ENCODE assay signal across 22 cellular contexts in genomic region chr2:144922519-144922918, GRCh38.
A peak's percentile ranks its signal among the peaks of the same experiment; 100 is the strongest.
DNase-seq lines count a peak whose midpoint lies in the region; ATAC-seq, FAIRE-seq and TF ChIP-seq lines count a peak whose summit lies in the region.
"Had no signal": no experiment of that assay in that cellular context is flagged by ENCODE, and none has a peak within 500 bp of the region (broad histone marks: within the 10 kb centered on the region; RNA-seq: fewer than 3 reads in every experiment).

No MANE protein-coding gene starts in this region.

- H3K79me2 ChIP-seq in mammary epithelial cell (ENCODE audit: insufficient read depth, low read length) (no peaks in the 10 kb centered on the region), Loucy (ENCODE audit: insufficient read depth, low read length) (no peaks in the 10 kb centered on the region), K562 (ENCODE audit: control insufficient read depth, insufficient read depth, low read length) (no peaks in the 10 kb centered on the region)

- no peaks in the 10 kb centered on the region for H3K36me3 Mint-ChIP-seq in stimulated activated effector memory CD8-positive, alpha-beta T cell treated with anti-CD3 and anti-CD28 coated beads, Interleukin-12 subunit alpha, Interleukin-12 subunit beta, amount 100 ng/mL, for 72 hours
- H3K36me3 Mint-ChIP-seq: CD4-positive, CD25-positive, alpha-beta regulatory T cell had no signal

- H4K20me1 ChIP-seq in mammary epithelial cell (ENCODE audit: insufficient read depth, low read length) (no peaks in the 10 kb centered on the region), Loucy (ENCODE audit: insufficient read depth, low read length, poor library complexity, severe bottlenecking) (no peaks in the 10 kb centered on the region), K562 (replicated peaks; ENCODE audit: control insufficient read depth, insufficient read depth, low read length) (no peaks in the 10 kb centered on the region)

- H3K4me1 ChIP-seq in mammary epithelial cell (ENCODE audit: insufficient read depth, low read length) (no peaks in the 10 kb centered on the region), breast epithelium (no peaks in the 10 kb centered on the region), Loucy (ENCODE audit: insufficient read depth, low read length, poor library complexity, severe bottlenecking) (no peaks in the 10 kb centered on the region), K562 (replicated peaks in 1 of 2; ENCODE audit: control insufficient read depth in 2 of 2, insufficient read depth in 2 of 2, low read length in 2 of 2) (peaks cover 0 to 3% of the 10 kb centered on the region in 2 experiments; a peak in 2 of 5 replicates), left lung (no peaks in the 10 kb centered on the region)
- H3K4me1 ChIP-seq: A549, BE2C had no signal

- H2AFZ ChIP-seq in mammary epithelial cell (ENCODE audit: low read depth, low read length) (peak overlapping the region; percentile 13), Loucy (ENCODE audit: low read length) (peak overlapping the region; percentile 54; the same call in 1 of the 2 replicates), K562 (ENCODE audit: low read depth, low read length) (peak overlapping the region; percentile 47; the same call in 1 of the 2 replicates)

- H3K27ac ChIP-seq in mammary epithelial cell (ENCODE audit: insufficient read depth, low read depth, low read length) (no peak overlapping the region), breast epithelium (no peak overlapping the region), K562 (ENCODE audit: extremely low read depth, low read depth, low read length) (no peak overlapping the region), left lung (no peak overlapping the region)
- H3K27ac ChIP-seq: A549, KMS-11, RWPE1, SJCRH30 had no signal

- no peaks in the 10 kb centered on the region for H3K27me3 ChIP-seq in mammary epithelial cell (ENCODE audit: insufficient read depth, low read length)
- no peaks in the 10 kb centered on the region for H3K27me3 ChIP-seq in breast epithelium
- no peaks in the 10 kb centered on the region for H3K27me3 ChIP-seq in Loucy (ENCODE audit: insufficient read depth, low read length, poor library complexity, severe bottlenecking)
- no peaks in the 10 kb centered on the region for H3K27me3 ChIP-seq in K562 (ENCODE audit: control insufficient read depth in 2 of 2, insufficient read depth in 2 of 2, low read length in 2 of 2)
- no peaks in the 10 kb centered on the region for H3K27me3 ChIP-seq in left lung
- H3K27me3 ChIP-seq: BE2C, SJCRH30 had no signal

- no peak overlapping the region for H3K4me3 Mint-ChIP-seq in stimulated activated effector memory CD8-positive, alpha-beta T cell treated with anti-CD3 and anti-CD28 coated beads, Interleukin-12 subunit alpha, Interleukin-12 subunit beta, amount 100 ng/mL, for 72 hours
- H3K4me3 Mint-ChIP-seq: CD4-positive, CD25-positive, alpha-beta regulatory T cell had no signal

- no TSS peak for BruUV-seq in mammary epithelial cell (replicated peaks; lab: Mats Ljungman, UMichigan)
- BruUV-seq in K562 (replicated peaks; lab: Mats Ljungman, UMichigan) = no TSS peak

- H3K4me3 ChIP-seq in mammary epithelial cell (replicated peaks in 1 of 3; ENCODE audit: insufficient read depth in 1 of 3, low read depth in 2 of 3, low read length in 3 of 3) (no peak overlapping the region), breast epithelium (no peak overlapping the region), Loucy (ENCODE audit: low read length, poor library complexity, severe bottlenecking) (no peak overlapping the region), K562 (no peak overlapping the region), left lung (no peak overlapping the region)
- H3K4me3 ChIP-seq: A549, SJCRH30 had no signal

- peaks cover 13% of the 10 kb centered on the region for H3K4me1 Mint-ChIP-seq in stimulated activated effector memory CD8-positive, alpha-beta T cell treated with anti-CD3 and anti-CD28 coated beads, Interleukin-12 subunit alpha, Interleukin-12 subunit beta, amount 100 ng/mL, for 72 hours
- H3K4me1 Mint-ChIP-seq: CD4-positive, CD25-positive, alpha-beta regulatory T cell had no signal

- TF ChIP-seq POLR2A in breast epithelium (IDR thresholded peaks at IDR 0.05) = no peak
- TF ChIP-seq POLR2A in K562 (conservative IDR thresholded peaks at IDR 0.05) = no peak

- peaks cover 1% of the 10 kb centered on the region for H3K9me3 Mint-ChIP-seq in stimulated activated effector memory CD8-positive, alpha-beta T cell treated with anti-CD3 and anti-CD28 coated beads, Interleukin-12 subunit alpha, Interleukin-12 subunit beta, amount 100 ng/mL, for 72 hours

- TF ChIP-seq CTCF in mammary epithelial cell (conservative IDR thresholded peaks at IDR 0.05 in 1 of 2, IDR thresholded peaks at IDR 0.05 in 1 of 2; ENCODE audit: extremely low read depth in 1 of 2, insufficient read depth in 1 of 2, low read depth in 1 of 2, low read length in 2 of 2) = no peak
- no peak for TF ChIP-seq CTCF in breast epithelium (IDR thresholded peaks at IDR 0.05)
- no peak for TF ChIP-seq CTCF in Loucy (conservative IDR thresholded peaks at IDR 0.05; ENCODE audit: low read length)
- TF ChIP-seq CTCF in K562 (IDR thresholded peaks at IDR 0.05 in 2 of 3, conservative IDR thresholded peaks at IDR 0.05 in 1 of 3; ENCODE audit: insufficient read depth in 2 of 3, low read depth in 1 of 3, low read length in 3 of 3) = no peak
- TF ChIP-seq CTCF in left lung (IDR thresholded peaks at IDR 0.05) = no peak

- in situ Hi-C loops in mammary epithelial cell (cut with MboI; ENCODE audit: low sequenced_read_pairs in 2 of 2) = no loop called here
- in situ Hi-C loops in K562 (cut with MboI) = no loop called here

- H3K4me2 ChIP-seq in mammary epithelial cell (ENCODE audit: insufficient read depth, low read depth, low read length) (no peak overlapping the region), Loucy (ENCODE audit: low read depth, low read length, poor library complexity, severe bottlenecking) (peak overlapping the region; percentile 15), K562 (ENCODE audit: insufficient read depth, low read length) (no peak overlapping the region)
- H3K4me2 ChIP-seq: A549, KMS-11 had no signal

- ATAC-seq in K562 (no peak), left lung (no peak)
- ATAC-seq in stimulated activated effector memory CD8-positive, alpha-beta T cell treated with anti-CD3 and anti-CD28 coated beads, Interleukin-12 subunit alpha, Interleukin-12 subunit beta, amount 100 ng/mL, for 72 hours = peak; percentile 81
- ATAC-seq: A549 had no signal

- H3K9me1 ChIP-seq in K562 (ENCODE audit: control insufficient read depth, insufficient read depth, low read length) = no peaks in the 10 kb centered on the region

- H3K27ac Mint-ChIP-seq in stimulated activated effector memory CD8-positive, alpha-beta T cell treated with anti-CD3 and anti-CD28 coated beads, Interleukin-12 subunit alpha, Interleukin-12 subunit beta, amount 100 ng/mL, for 72 hours = no peak overlapping the region
- H3K27ac Mint-ChIP-seq: CD4-positive, CD25-positive, alpha-beta regulatory T cell had no signal

- POLR2A ChIA-PET in K562 (lab: Yijun Ruan, JAX) = no interaction called here

- 79% methylated on average over 2 of the region's 2 CpGs for WGBS in mammary epithelial cell (ENCODE audit: low coverage, missing lambda C conversion rate)
- WGBS in K562 (ENCODE audit: insufficient coverage, low coverage, missing lambda C conversion rate) = 22% methylated on average over 2 of the region's 2 CpGs

- H3K9ac ChIP-seq in mammary epithelial cell (ENCODE audit: insufficient read depth, low read length) (no peak overlapping the region), Loucy (ENCODE audit: low read depth, low read length, poor library complexity, severe bottlenecking) (no peak overlapping the region), K562 (ENCODE audit: insufficient read depth in 1 of 2, low read depth in 2 of 2, low read length in 2 of 2) (no peak overlapping the region)
- H3K9ac ChIP-seq: KMS-11 had no signal

- H3K9me2 ChIP-seq in Loucy (replicated peaks; ENCODE audit: low read depth, low read length) = no peaks in the 10 kb centered on the region

- H3F3A ChIP-seq in Loucy (ENCODE audit: low read depth) = no peaks in the 10 kb centered on the region

- TF ChIP-seq EP300 in K562 (IDR thresholded peaks at IDR 0.05; ENCODE audit: low read length) = no peak

- no peak for TF ChIP-seq RAD21 in K562 (CRISPR knock-in tag; conservative IDR thresholded peaks at IDR 0.05 in 1 of 2, IDR thresholded peaks at IDR 0.05 in 1 of 2)

- H3K36me3 ChIP-seq in mammary epithelial cell (ENCODE audit: insufficient read depth, low read length) = no peaks in the 10 kb centered on the region
- H3K36me3 ChIP-seq in breast epithelium = no peaks in the 10 kb centered on the region
- no peaks in the 10 kb centered on the region for H3K36me3 ChIP-seq in Loucy (ENCODE audit: insufficient read depth, low read length)
- H3K36me3 ChIP-seq in K562 (ENCODE audit: control insufficient read depth, insufficient read depth, low read length) = no peaks in the 10 kb centered on the region
- no peaks in the 10 kb centered on the region for H3K36me3 ChIP-seq in left lung
- H3K36me3 ChIP-seq: BE2C, SJCRH30 had no signal

- dilution Hi-C loops in mammary epithelial cell (cut with HindIII; ENCODE audit: low sequenced_read_pairs) = no loop called here

- intact Hi-C loops in mammary epithelial cell (cut with micrococcal nuclease) = no loop called here
- intact Hi-C loops in breast epithelium (cut with DNase I; ENCODE audit: low total_unique reads) = no loop called here
- intact Hi-C loops in K562 (cut with micrococcal nuclease) = no loop called here
- intact Hi-C loops in left lung (cut with DNase I) = no loop called here

- DNase-seq in mammary epithelial cell (no peak), breast epithelium (ENCODE audit: low spot score in 2 of 2) (no peak), K562 (ENCODE audit: extremely low read depth in 1 of 4, low spot score in 3 of 4) (no peak), left lung (no peak), SHP77 (lab: John Stamatoyannopoulos, UW) (no peak)
- no peak for DNase-seq in stimulated activated effector memory CD8-positive, alpha-beta T cell treated with anti-CD3 and anti-CD28 coated beads, Interleukin-12 subunit alpha, Interleukin-12 subunit beta, amount 100 ng/mL, for 72 hours (ENCODE audit: low spot score in 2 of 2)
- DNase-seq in stimulated activated CD4-positive, alpha-beta T cell treated with anti-CD3 and anti-CD28 coated beads, Interleukin-4, amount 100 ng/mL, for 1 hour = no peak
- DNase-seq: BE2C; CD4-positive, CD25-positive, alpha-beta regulatory T cell; COR-L47; DMS79 treated with DMSO at 0.1 percent for 48 hours; NCI-H1105 treated with DMSO at 0.1 percent for 48 hours; NCI-H2081 treated with DMSO at 0.1 percent for 48 hours; NCI-H2171 treated with DMSO at 0.1 percent for 48 hours; NCI-H524 treated with DMSO at 0.1 percent for 48 hours; NCI-H82; SJCRH30 had no signal

- CTCF ChIA-PET in mammary epithelial cell (lab: Charles Lee; ENCODE audit: low non-redundant PET) (no interaction called here), K562 (lab: Yijun Ruan, JAX; ENCODE audit: low intra/inter-chr PET ratio) (no interaction called here)

- H3K9me3 ChIP-seq in mammary epithelial cell (replicated peaks; ENCODE audit: insufficient read depth, low read length) = no peaks in the 10 kb centered on the region
- H3K9me3 ChIP-seq in breast epithelium = peaks cover 0 to 14% of the 10 kb centered on the region in 2 donors
- no peaks in the 10 kb centered on the region; the same call in 1 of the 2 replicates for H3K9me3 ChIP-seq in Loucy (ENCODE audit: insufficient read depth, low read depth, low read length)
- H3K9me3 ChIP-seq in K562 (replicated peaks; ENCODE audit: control insufficient read depth, insufficient read depth, low read depth, low read length) = peaks cover 3% of the 10 kb centered on the region; the same call in 1 of the 2 replicates
- H3K9me3 ChIP-seq in left lung = peaks cover 0 to 14% of the 10 kb centered on the region in 2 donors
- H3K9me3 ChIP-seq: BE2C, SJCRH30 had no signal

- no peak for FAIRE-seq in K562 (lab: Jason Lieb, UNC)
- FAIRE-seq: A549, HTR-8/SVneo had no signal
